Comparison of ENCODE assay signal across 8 cellular contexts in genomic region chr17:81489012-81489968, GRCh38. TPM values are rescaled to one million over a fixed set of nuclear protein-coding genes. Genes with fewer than 3 reads are reported as not detected.
DNase-seq lines count a peak whose midpoint lies in the region; ATAC-seq and TF ChIP-seq lines count a peak whose summit lies in the region.

No MANE protein-coding gene starts in this region.

- no peak overlapping the region for H4K5ac ChIP-seq in H9 (ENCODE audit: insufficient read length, low read depth, low read length)

- H3K9me3 Mint-ChIP-seq in H9 (no peaks in the 10 kb centered on the region), natural killer cell (no peaks in the 10 kb centered on the region)
- no peaks in the 10 kb centered on the region for H3K9me3 Mint-ChIP-seq in activated T-helper 1 cell treated with anti-CD3 and anti-CD28 coated beads, Interleukin-12 subunit alpha, Interleukin-12 subunit beta, Interleukin-2, Interleukin-4 antibody, amounts not matched to agents 30 ng/mL and 10 ng/mL and 1 ng/mL, durations not matched to agents 14 hours and 24 hours and 36 hours

- H3K4me1 ChIP-seq in H9 (ENCODE audit: insufficient read depth, low read length): peaks cover 3% of the 10 kb centered on the region; the same call in 1 of the 2 replicates

- intact Hi-C loops in activated T-helper 1 cell treated with anti-CD3 and anti-CD28 coated beads, Interleukin-12 subunit alpha, Interleukin-12 subunit beta, Interleukin-2, Interleukin-4 antibody, amounts not matched to agents 30 ng/mL and 10 ng/mL and 1 ng/mL, durations not matched to agents 14 hours and 24 hours and 36 hours (cut with micrococcal nuclease): no loop called here
- intact Hi-C loops in natural killer cell (cut with micrococcal nuclease): no loop called here

- H3K27me3 Mint-ChIP-seq in H9 (ENCODE audit: low read depth): peaks cover 53% of the 10 kb centered on the region
- peaks cover 14% of the 10 kb centered on the region for H3K27me3 Mint-ChIP-seq in activated T-helper 1 cell treated with anti-CD3 and anti-CD28 coated beads, Interleukin-12 subunit alpha, Interleukin-12 subunit beta, Interleukin-2, Interleukin-4 antibody, amounts not matched to agents 30 ng/mL and 10 ng/mL and 1 ng/mL, durations not matched to agents 14 hours and 24 hours and 36 hours (ENCODE audit: insufficient read depth)
- peaks cover 0 to 9% of the 10 kb centered on the region in 2 donors for H3K27me3 Mint-ChIP-seq in natural killer cell (ENCODE audit: low read depth in 2 of 2)

- H3K4ac ChIP-seq in H9 (ENCODE audit: low read depth, low read length): no peak overlapping the region

- H3T11ph ChIP-seq in H9 (ENCODE audit: low read length): no peak overlapping the region

- H3K79me2 ChIP-seq in H9 (ENCODE audit: insufficient read depth, low read length): no peaks in the 10 kb centered on the region

- H3K27ac ChIP-seq in H9 (ENCODE audit: insufficient read length, low read depth, low read length): no peak overlapping the region

- H3K4me2 ChIP-seq in H9 (ENCODE audit: insufficient read depth, insufficient read length, low read length): peak overlapping the region; percentile 16

- no peak overlapping the region for H2BK20ac ChIP-seq in H9 (ENCODE audit: low read depth, low read length, poor library complexity, severe bottlenecking)

- H2AFZ ChIP-seq in H9 (ENCODE audit: low read length): no peak overlapping the region

- no peak for ATAC-seq in natural killer cell
- ATAC-seq in HG03175 (IDR thresholded peaks at IDR 0.05; ENCODE audit: unreplicated experiment): no peak

- no peak overlapping the region for H2BK5ac ChIP-seq in H9 (ENCODE audit: insufficient read length, low read length)

- H3K56ac ChIP-seq in H9 (ENCODE audit: insufficient read length, low read depth, low read length): no peak overlapping the region

- no peak overlapping the region for H4K8ac ChIP-seq in H9 (replicated peaks; ENCODE audit: insufficient read length, low read depth, low read length)

- no peak overlapping the region for H3K23ac ChIP-seq in H9 (ENCODE audit: insufficient read length, low read depth, low read length)

- H4K91ac ChIP-seq in H9 (ENCODE audit: insufficient read length, low read depth, low read length): no peak overlapping the region

- peak overlapping the region; percentile 51 for H3K18ac ChIP-seq in H9 (ENCODE audit: insufficient read length, low read depth, low read length)

- no peak overlapping the region for H2BK12ac ChIP-seq in H9 (ENCODE audit: insufficient read length, low read depth, low read length)

- no peak overlapping the region for H3K9ac ChIP-seq in H9 (ENCODE audit: extremely low read depth, insufficient read length, low read length)

- H3K4me3 Mint-ChIP-seq in H9 (peak overlapping the region; percentile 48 to 69), natural killer cell (peak overlapping the region; percentile 61)
- peak overlapping the region; percentile 69 for H3K4me3 Mint-ChIP-seq in activated T-helper 1 cell treated with anti-CD3 and anti-CD28 coated beads, Interleukin-12 subunit alpha, Interleukin-12 subunit beta, Interleukin-2, Interleukin-4 antibody, amounts not matched to agents 30 ng/mL and 10 ng/mL and 1 ng/mL, durations not matched to agents 14 hours and 24 hours and 36 hours

- no peaks in the 10 kb centered on the region; the same call in 1 of the 2 replicates for H3K27me3 ChIP-seq in H9 (ENCODE audit: insufficient read depth, low read length)

- no peak overlapping the region for H2BK15ac ChIP-seq in H9 (ENCODE audit: low read depth, low read length)

- DNase-seq in DMS53 (lab: John Stamatoyannopoulos, UW) (peak; percentile 65), DMS53 treated with DMSO at 0.1 percent for 48 hours (lab: John Stamatoyannopoulos, UW; ENCODE audit: unreplicated experiment) (no peak), H9 (peak; percentile 69), natural killer cell (no peak), NOMO-1 (lab: John Stamatoyannopoulos, UW; ENCODE audit: unreplicated experiment in 2 of 2) (no peak)
- no peak for DNase-seq in activated T-helper 1 cell treated with anti-CD3 and anti-CD28 coated beads, Interleukin-12 subunit alpha, Interleukin-12 subunit beta, Interleukin-2, Interleukin-4 antibody, amounts not matched to agents 30 ng/mL and 10 ng/mL and 1 ng/mL, durations not matched to agents 14 hours and 24 hours and 36 hours (ENCODE audit: low spot score)
- no peak for DNase-seq in activated effector memory CD4-positive, alpha-beta T cell treated with Interleukin-2 at 50 U/mL for 16 hours

- no peaks in the 10 kb centered on the region for H3K79me1 ChIP-seq in H9 (ENCODE audit: insufficient read depth, low read depth, low read length, poor library complexity, severe bottlenecking)

- no CpG with 5 or more reads among the region's 27 CpGs for WGBS in H9 (ENCODE audit: extremely low coverage, insufficient read length, low lambda C conversion rate)

- H3K4me1 Mint-ChIP-seq in H9 (peaks cover 32 to 33% of the 10 kb centered on the region in 2 experiments), natural killer cell (peaks cover 0 to 5% of the 10 kb centered on the region in 2 donors)
- H3K4me1 Mint-ChIP-seq in activated T-helper 1 cell treated with anti-CD3 and anti-CD28 coated beads, Interleukin-12 subunit alpha, Interleukin-12 subunit beta, Interleukin-2, Interleukin-4 antibody, amounts not matched to agents 30 ng/mL and 10 ng/mL and 1 ng/mL, durations not matched to agents 14 hours and 24 hours and 36 hours (ENCODE audit: low read depth): no peaks in the 10 kb centered on the region

- peaks cover 5% of the 10 kb centered on the region for H3K23me2 ChIP-seq in H9 (ENCODE audit: insufficient read length, low read depth, low read length, poor library complexity, severe bottlenecking)

- no peak overlapping the region for H2AK5ac ChIP-seq in H9 (ENCODE audit: insufficient read length, low read length)

- H3K9me3 ChIP-seq in H9 (ENCODE audit: control insufficient read depth, low read depth, low read length): no peaks in the 10 kb centered on the region

- TF ChIP-seq CTCF in H9 (conservative IDR thresholded peaks at IDR 0.05) (no peak), natural killer cell (IDR thresholded peaks at IDR 0.05) (no peak)

- H3K27ac Mint-ChIP-seq in H9 (peak overlapping the region in 2 of 3 experiments; percentile 76 to 91; a peak in 4 of 7 replicates), natural killer cell (no peak overlapping the region)
- peak overlapping the region; percentile 32 for H3K27ac Mint-ChIP-seq in activated T-helper 1 cell treated with anti-CD3 and anti-CD28 coated beads, Interleukin-12 subunit alpha, Interleukin-12 subunit beta, Interleukin-2, Interleukin-4 antibody, amounts not matched to agents 30 ng/mL and 10 ng/mL and 1 ng/mL, durations not matched to agents 14 hours and 24 hours and 36 hours

- H3K14ac ChIP-seq in H9 (ENCODE audit: insufficient read depth, low read length): no peak overlapping the region

- no peaks in the 10 kb centered on the region for H4K20me1 ChIP-seq in H9 (ENCODE audit: control insufficient read depth, insufficient read depth, insufficient read length)

- H2BK120ac ChIP-seq in H9 (ENCODE audit: low read depth, low read length, poor library complexity, severe bottlenecking): no peak overlapping the region

- H3K36me3 Mint-ChIP-seq in H9 (ENCODE audit: insufficient read depth in 1 of 3, low read depth in 3 of 3) (no peaks in the 10 kb centered on the region), natural killer cell (no peaks in the 10 kb centered on the region)
- H3K36me3 Mint-ChIP-seq in activated T-helper 1 cell treated with anti-CD3 and anti-CD28 coated beads, Interleukin-12 subunit alpha, Interleukin-12 subunit beta, Interleukin-2, Interleukin-4 antibody, amounts not matched to agents 30 ng/mL and 10 ng/mL and 1 ng/mL, durations not matched to agents 14 hours and 24 hours and 36 hours (ENCODE audit: low read depth): no peaks in the 10 kb centered on the region

RNA-seq across cellular contexts. Expression of gene ACTG1, which starts 23.3 kb away (rescaled TPM):
- total RNA-seq in H9 (2021): 4,136 and 4,160 TPM in 2 replicates
- 3,516 TPM in 2 replicates for total RNA-seq in activated T-helper 1 cell treated with anti-CD3 and anti-CD28 coated beads, Interleukin-12 subunit alpha, Interleukin-12 subunit beta, Interleukin-2, Interleukin-4 antibody, amounts not matched to agents 30 ng/mL and 10 ng/mL and 1 ng/mL, durations not matched to agents 14 hours and 24 hours and 36 hours
- 1,000 to 10,000 TPM; 1,401 to 1,901 (median 1,735) TPM for total RNA-seq in natural killer cell

RNA-seq across cellular contexts. Expression of gene FSCN2, which starts 38.9 kb away (rescaled TPM):
- total RNA-seq in H9 (2021): 1.0 and 1.6 TPM in 2 replicates
- total RNA-seq in activated T-helper 1 cell treated with anti-CD3 and anti-CD28 coated beads, Interleukin-12 subunit alpha, Interleukin-12 subunit beta, Interleukin-2, Interleukin-4 antibody, amounts not matched to agents 30 ng/mL and 10 ng/mL and 1 ng/mL, durations not matched to agents 14 hours and 24 hours and 36 hours: 0.52 and 0.64 TPM in 2 replicates
- 1 to 10 TPM in 2 of 3 donors, under 1 TPM in 1; 0.26 to 2.6 (median 1.0) TPM for total RNA-seq in natural killer cell

Comparison
In these comparisons a context has a peak if more than half of its experiments do, and no peak if none do; other contexts are left out.
1. DNase-seq: peak in DMS53 (single experiment) and H9 (single experiment); none in DMS53 treated with DMSO at 0.1 percent for 48 hours (single experiment), activated T-helper 1 cell treated with anti-CD3 and anti-CD28 coated beads, Interleukin-12 subunit alpha, Interleukin-12 subunit beta, Interleukin-2, Interleukin-4 antibody, amounts not matched to agents 30 ng/mL and 10 ng/mL and 1 ng/mL, durations not matched to agents 14 hours and 24 hours and 36 hours (single experiment), natural killer cell (single experiment), activated effector memory CD4-positive, alpha-beta T cell treated with Interleukin-2 at 50 U/mL for 16 hours (single experiment) and NOMO-1 (0 of 2).
2. H3K27ac Mint-ChIP-seq: peak in H9 (2 of 3) and activated T-helper 1 cell treated with anti-CD3 and anti-CD28 coated beads, Interleukin-12 subunit alpha, Interleukin-12 subunit beta, Interleukin-2, Interleukin-4 antibody, amounts not matched to agents 30 ng/mL and 10 ng/mL and 1 ng/mL, durations not matched to agents 14 hours and 24 hours and 36 hours (single experiment); none in natural killer cell (0 of 2).
3. Peak in every context shown above with its lines, with median percentiles within 50 percentile points of each other: H3K4me3 Mint-ChIP-seq.